25 cellular contexts compared by ENCODE assay signal in the genomic region with DNA sequence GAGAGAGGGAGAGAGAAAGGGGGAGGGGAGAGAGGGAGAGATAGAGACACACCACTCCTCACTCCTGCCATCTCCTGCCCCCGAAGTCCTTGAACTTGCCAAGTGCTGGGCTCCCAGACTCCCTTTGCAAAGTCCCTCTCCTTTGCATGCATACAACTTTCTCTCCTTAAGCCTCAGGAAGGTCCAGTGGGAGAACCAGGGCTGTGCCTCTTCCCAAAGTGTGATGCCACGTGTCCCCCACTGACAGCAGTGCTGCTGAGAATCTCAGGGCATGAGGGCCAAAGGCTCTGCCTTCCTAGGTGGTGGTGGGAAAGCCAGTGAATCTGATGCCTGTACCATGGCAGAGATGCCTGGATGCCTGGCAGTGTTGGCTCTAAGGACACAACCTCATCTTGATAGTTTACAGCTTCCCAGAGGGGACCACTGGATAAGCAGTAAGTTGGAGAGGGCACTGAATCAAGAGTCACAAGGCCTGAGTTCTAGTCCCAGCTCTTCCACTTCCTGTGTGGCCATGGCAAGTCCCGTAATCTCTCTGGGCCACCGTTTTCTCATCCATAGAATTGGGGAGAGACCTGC.
"Had no signal": no experiment of that assay in that cellular context is flagged by ENCODE, and none has a peak within 500 bp of the region (broad histone marks: within the 10 kb centered on the region; RNA-seq: fewer than 3 reads in every experiment).

No MANE protein-coding gene starts in this region.

- H3K36me3 Mint-ChIP-seq: activated naive CD8-positive, alpha-beta T cell; WTC11 had no signal

- H3K4me3 Mint-ChIP-seq: activated naive CD4-positive, alpha-beta T cell treated with anti-CD3 and anti-CD28 coated beads for 36 hours; activated naive CD8-positive, alpha-beta T cell; activated T-cell treated with anti-CD3 and anti-CD28 coated beads, Interleukin-2, amount 50 U/mL, for 4 hours; brain; T-helper 1 cell treated with Interleukin-12 subunit alpha and Interleukin-12 subunit beta and Interleukin-4 antibody, amounts not matched to agents 30 μg/mL and 1 μg/mL, for 36 hours; WTC11 had no signal

- H3K36me3 ChIP-seq: cardiac muscle cell, Peyer's patch, SJSA1 had no signal

- H3K4me3 ChIP-seq: cardiac muscle cell, Peyer's patch, SJSA1 had no signal

- H3K9me3 ChIP-seq: Peyer's patch, SJSA1 had no signal

- H3K27me3 ChIP-seq: cardiac muscle cell, Peyer's patch, SJSA1 had no signal

- H3K27ac ChIP-seq: cardiac muscle cell, KMS-11, Peyer's patch, SJSA1 had no signal

- ATAC-seq: activated T-cell treated with anti-CD3 and anti-CD28 coated beads, Interleukin-2, amount 50 U/mL, for 4 hours; WTC11 had no signal

- H3K4me1 ChIP-seq: Peyer's patch, SJSA1 had no signal

- H3K27me3 Mint-ChIP-seq: activated naive CD8-positive, alpha-beta T cell had no signal

- DNase-seq: activated CD4-positive, alpha-beta T cell treated with anti-CD3 and anti-CD28 coated beads for 48 hours; activated CD4-positive, alpha-beta T cell treated with anti-CD3 and anti-CD28 coated beads, Interleukin-2, amount 50 U/mL, for 48 hours; activated CD4-positive, CD25-positive, alpha-beta regulatory T cell treated with anti-CD3 and anti-CD28 coated beads, Interleukin-2, amount 50 U/mL, for 72 hours; activated gamma-delta T cell; activated naive CD4-positive, alpha-beta T cell treated with anti-CD3 and anti-CD28 coated beads for 36 hours; activated T-cell treated with anti-CD3 and anti-CD28 coated beads, Interleukin-2, amount 50 U/mL, for 4 hours; amygdala; MV-4-11; NCI-H1092 treated with DMSO at 0.1 percent for 48 hours; NCI-H1417 treated with DMSO at 0.1 percent for 48 hours; NCI-H1694; NCI-H2029; NCI-H510A treated with DMSO at 0.1 percent for 48 hours; NCI-H69; NK-92 treated with Interleukin-12 subunit alpha and Interleukin-12 subunit beta, amount 100 ng/mL, for 24 hours; OCI-M1; Peyer's patch; SHP77 had no signal

- H3K9me3 Mint-ChIP-seq: activated naive CD4-positive, alpha-beta T cell treated with anti-CD3 and anti-CD28 coated beads for 36 hours; activated T-cell treated with anti-CD3 and anti-CD28 coated beads, Interleukin-2, amount 50 U/mL, for 4 hours; T-helper 1 cell treated with Interleukin-12 subunit alpha and Interleukin-12 subunit beta and Interleukin-4 antibody, amounts not matched to agents 30 μg/mL and 1 μg/mL, for 36 hours; WTC11 had no signal

- H3K27ac Mint-ChIP-seq: activated naive CD4-positive, alpha-beta T cell treated with anti-CD3 and anti-CD28 coated beads for 36 hours; activated naive CD8-positive, alpha-beta T cell; brain; T-helper 1 cell treated with Interleukin-12 subunit alpha and Interleukin-12 subunit beta and Interleukin-4 antibody, amounts not matched to agents 30 μg/mL and 1 μg/mL, for 36 hours; WTC11 had no signal
